In genomic region chr7:156944876-156945275, GRCh38 we compare ENCODE assay signal across 1 cellular context.
TF ChIP-seq lines count a peak whose summit lies in the region.

No MANE protein-coding gene starts in this region.

TF ChIP-seq in IMR-90, 13 proteins besides CTCF, POLR2A, EP300 and RAD21 (continued from another document):
- TF ChIP-seq ELK1 (IDR thresholded peaks at IDR 0.05; ENCODE audit: borderline replicate concordance, low read depth, low read length), result no peak
